32 cellular contexts compared by ENCODE assay signal in the genomic region with DNA sequence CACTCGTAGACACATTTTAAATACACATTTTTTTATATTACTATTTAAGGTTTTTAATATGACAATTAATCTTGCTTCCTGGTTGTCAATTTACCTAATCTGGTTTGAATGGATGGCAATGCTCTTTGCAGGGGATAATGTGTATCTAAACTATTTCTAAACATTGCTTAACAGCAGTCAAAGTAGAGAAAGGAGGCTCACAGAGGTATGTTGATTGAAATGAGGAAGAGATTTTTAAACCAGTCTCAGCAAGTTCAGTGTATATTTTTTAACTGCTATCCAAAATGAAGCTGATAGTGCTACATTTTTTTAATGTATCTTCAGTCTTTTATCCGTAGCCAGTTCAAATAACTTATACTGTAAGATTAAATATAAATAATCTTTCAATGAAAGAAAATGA. TPM values are rescaled to one million over a fixed set of nuclear protein-coding genes. Genes with fewer than 3 reads are reported as not detected.
"Had no signal": no experiment of that assay in that cellular context is flagged by ENCODE, and none has a peak within 500 bp of the region (broad histone marks: within the 10 kb centered on the region; RNA-seq: fewer than 3 reads in every experiment).

No MANE protein-coding gene starts in this region.

- H3K27ac Mint-ChIP-seq: activated CD4-positive, alpha-beta memory T cell treated with anti-CD3 and anti-CD28 coated beads for 36 hours; activated CD4-positive, alpha-beta T cell treated with anti-CD3 and anti-CD28 coated beads for 36 hours; activated CD4-positive, alpha-beta T cell treated with anti-CD3 and anti-CD28 coated beads, Interleukin-2, amount 10 ng/mL, durations not matched to agents 24 days and 14 days; activated CD8-positive, alpha-beta memory T cell treated with anti-CD3 and anti-CD28 coated beads, Interleukin-2, amount 10 ng/mL, durations not matched to agents 7 days and 5 days; activated CD8-positive, alpha-beta T cell treated with anti-CD3 and anti-CD28 coated beads, Interleukin-2, amount 10 ng/mL, durations not matched to agents 7 days and 5 days; activated naive CD4-positive, alpha-beta T cell treated with anti-CD3 and anti-CD28 coated beads, Interleukin-2, amount 10 ng/mL, durations not matched to agents 7 days and 5 days; activated naive CD4-positive, alpha-beta T cell treated with anti-CD3 and anti-CD28 coated beads, Interleukin-2, amount 50 U/mL, for 72 hours; activated naive CD8-positive, alpha-beta T cell treated with anti-CD3 and anti-CD28 coated beads, Interleukin-2, amount 10 ng/mL, durations not matched to agents 7 days and 5 days; dendritic cell treated with granulocyte-macrophage colony-stimulating factor and Interleukin-4, amounts not matched to agents 40 ng/mL and 50 ng/mL, for 4 days; effector memory CD8-positive, alpha-beta T cell had no signal

- H3K27ac ChIP-seq: ascending aorta, breast epithelium, coronary artery, dorsolateral prefrontal cortex, epithelial cell of prostate, gastrocnemius medialis, heart left ventricle, WERI-Rb-1 had no signal

- H3K4me1 ChIP-seq: ascending aorta, gastrocnemius medialis had no signal

- ATAC-seq: activated CD4-positive, alpha-beta T cell treated with anti-CD3 and anti-CD28 coated beads for 36 hours; activated CD8-positive, alpha-beta memory T cell treated with anti-CD3 and anti-CD28 coated beads, Interleukin-2, amount 10 ng/mL, durations not matched to agents 7 days and 5 days; activated CD8-positive, alpha-beta T cell treated with anti-CD3 and anti-CD28 coated beads, Interleukin-2, amount 10 ng/mL, durations not matched to agents 7 days and 5 days; activated naive CD4-positive, alpha-beta T cell treated with anti-CD3 and anti-CD28 coated beads, Interleukin-2, amount 50 U/mL, for 72 hours; effector memory CD8-positive, alpha-beta T cell; gastrocnemius medialis; heart left ventricle had no signal

- DNase-seq: activated CD4-positive, alpha-beta memory T cell treated with anti-CD3 and anti-CD28 coated beads for 36 hours; activated CD4-positive, alpha-beta T cell treated with anti-CD3 and anti-CD28 coated beads for 36 hours; activated CD4-positive, alpha-beta T cell treated with anti-CD3 and anti-CD28 coated beads, Interleukin-2, amount 10 ng/mL, durations not matched to agents 24 days and 14 days; activated CD4-positive, CD25-positive, alpha-beta regulatory T cell; activated CD4-positive, CD25-positive, alpha-beta regulatory T cell treated with anti-CD3 and anti-CD28 coated beads, Interleukin-2, amount 50 U/mL, for 72 hours; activated CD8-positive, alpha-beta memory T cell treated with anti-CD3 and anti-CD28 coated beads, Interleukin-2, amount 10 ng/mL, durations not matched to agents 7 days and 5 days; activated CD8-positive, alpha-beta memory T cell treated with anti-CD3 and anti-CD28 coated beads, Interleukin-2, amount 50 U/mL, for 4 hours; activated CD8-positive, alpha-beta T cell treated with anti-CD3 and anti-CD28 coated beads, Interleukin-2, amount 10 ng/mL, durations not matched to agents 7 days and 5 days; activated gamma-delta T cell; activated naive CD4-positive, alpha-beta T cell; activated naive CD4-positive, alpha-beta T cell treated with anti-CD3 and anti-CD28 coated beads, Interleukin-2, amount 10 ng/mL, durations not matched to agents 7 days and 5 days; activated naive CD8-positive, alpha-beta T cell treated with anti-CD3 and anti-CD28 coated beads, Interleukin-2, amount 10 ng/mL, durations not matched to agents 7 days and 5 days; activated T-cell treated with anti-CD3 and anti-CD28 coated beads, Interleukin-2, amount 50 U/mL, for 1 hour; activated T-cell treated with anti-CD3 and anti-CD28 coated beads, Interleukin-2, amount 50 U/mL, for 48 hours; dorsolateral prefrontal cortex; effector memory CD8-positive, alpha-beta T cell; foreskin fibroblast; gastrocnemius medialis; glutamatergic neuron; heart left ventricle; T-helper 2 cell; WERI-Rb-1 had no signal

- H3K4me3 Mint-ChIP-seq: activated CD4-positive, alpha-beta memory T cell treated with anti-CD3 and anti-CD28 coated beads for 36 hours; activated CD4-positive, alpha-beta T cell treated with anti-CD3 and anti-CD28 coated beads for 36 hours; activated CD4-positive, alpha-beta T cell treated with anti-CD3 and anti-CD28 coated beads, Interleukin-2, amount 10 ng/mL, durations not matched to agents 24 days and 14 days; activated CD8-positive, alpha-beta memory T cell treated with anti-CD3 and anti-CD28 coated beads, Interleukin-2, amount 10 ng/mL, durations not matched to agents 7 days and 5 days; activated CD8-positive, alpha-beta T cell treated with anti-CD3 and anti-CD28 coated beads, Interleukin-2, amount 10 ng/mL, durations not matched to agents 7 days and 5 days; activated naive CD4-positive, alpha-beta T cell treated with anti-CD3 and anti-CD28 coated beads, Interleukin-2, amount 10 ng/mL, durations not matched to agents 7 days and 5 days; activated naive CD8-positive, alpha-beta T cell treated with anti-CD3 and anti-CD28 coated beads, Interleukin-2, amount 10 ng/mL, durations not matched to agents 7 days and 5 days; brain; central memory CD8-positive, alpha-beta T cell; dendritic cell treated with granulocyte-macrophage colony-stimulating factor and Interleukin-4, amounts not matched to agents 40 ng/mL and 50 ng/mL, for 4 days; effector memory CD8-positive, alpha-beta T cell had no signal

- H3K36me3 ChIP-seq: ascending aorta, breast epithelium, gastrocnemius medialis, heart left ventricle, WERI-Rb-1 had no signal

- H3K27me3 Mint-ChIP-seq: brain had no signal

- H3K27me3 ChIP-seq: ascending aorta, breast epithelium, dorsolateral prefrontal cortex, gastrocnemius medialis had no signal

- H3K9me3 ChIP-seq: ascending aorta, breast epithelium, gastrocnemius medialis, heart left ventricle had no signal

- H3K4me1 Mint-ChIP-seq: activated CD4-positive, alpha-beta T cell treated with anti-CD3 and anti-CD28 coated beads for 36 hours; activated CD4-positive, alpha-beta T cell treated with anti-CD3 and anti-CD28 coated beads, Interleukin-2, amount 10 ng/mL, durations not matched to agents 24 days and 14 days; activated CD8-positive, alpha-beta memory T cell treated with anti-CD3 and anti-CD28 coated beads, Interleukin-2, amount 10 ng/mL, durations not matched to agents 7 days and 5 days; activated naive CD4-positive, alpha-beta T cell treated with anti-CD3 and anti-CD28 coated beads, Interleukin-2, amount 10 ng/mL, durations not matched to agents 7 days and 5 days; activated naive CD8-positive, alpha-beta T cell treated with anti-CD3 and anti-CD28 coated beads, Interleukin-2, amount 10 ng/mL, durations not matched to agents 7 days and 5 days; central memory CD8-positive, alpha-beta T cell had no signal

- H3K9me3 Mint-ChIP-seq: activated CD4-positive, alpha-beta memory T cell treated with anti-CD3 and anti-CD28 coated beads for 36 hours; activated CD4-positive, alpha-beta T cell treated with anti-CD3 and anti-CD28 coated beads, Interleukin-2, amount 10 ng/mL, durations not matched to agents 24 days and 14 days; activated naive CD4-positive, alpha-beta T cell treated with anti-CD3 and anti-CD28 coated beads, Interleukin-2, amount 10 ng/mL, durations not matched to agents 7 days and 5 days; activated naive CD4-positive, alpha-beta T cell treated with anti-CD3 and anti-CD28 coated beads, Interleukin-2, amount 50 U/mL, for 72 hours; activated naive CD8-positive, alpha-beta T cell treated with anti-CD3 and anti-CD28 coated beads, Interleukin-2, amount 10 ng/mL, durations not matched to agents 7 days and 5 days; central memory CD8-positive, alpha-beta T cell; dendritic cell treated with granulocyte-macrophage colony-stimulating factor and Interleukin-4, amounts not matched to agents 40 ng/mL and 50 ng/mL, for 4 days; effector memory CD8-positive, alpha-beta T cell had no signal

- H3K4me3 ChIP-seq: ascending aorta, breast epithelium, coronary artery, dorsolateral prefrontal cortex, gastrocnemius medialis, heart left ventricle had no signal

- H3K36me3 Mint-ChIP-seq: activated CD4-positive, alpha-beta memory T cell treated with anti-CD3 and anti-CD28 coated beads for 36 hours; activated CD8-positive, alpha-beta memory T cell treated with anti-CD3 and anti-CD28 coated beads, Interleukin-2, amount 10 ng/mL, durations not matched to agents 7 days and 5 days; activated naive CD4-positive, alpha-beta T cell treated with anti-CD3 and anti-CD28 coated beads, Interleukin-2, amount 10 ng/mL, durations not matched to agents 7 days and 5 days; activated naive CD4-positive, alpha-beta T cell treated with anti-CD3 and anti-CD28 coated beads, Interleukin-2, amount 50 U/mL, for 72 hours; activated naive CD8-positive, alpha-beta T cell treated with anti-CD3 and anti-CD28 coated beads, Interleukin-2, amount 10 ng/mL, durations not matched to agents 7 days and 5 days; brain had no signal

RNA-seq across cellular contexts. Expression of a gene that starts 17.4 kb away (rescaled TPM):
- total RNA-seq: activated CD4-positive, alpha-beta memory T cell treated with anti-CD3 and anti-CD28 coated beads for 36 hours; activated CD4-positive, alpha-beta T cell treated with anti-CD3 and anti-CD28 coated beads for 36 hours; activated CD4-positive, alpha-beta T cell treated with anti-CD3 and anti-CD28 coated beads, Interleukin-2, amount 10 ng/mL, durations not matched to agents 24 days and 14 days; activated CD8-positive, alpha-beta memory T cell treated with anti-CD3 and anti-CD28 coated beads for 36 hours; activated CD8-positive, alpha-beta memory T cell treated with anti-CD3 and anti-CD28 coated beads, Interleukin-2, amount 10 ng/mL, durations not matched to agents 7 days and 5 days; activated CD8-positive, alpha-beta T cell treated with anti-CD3 and anti-CD28 coated beads, Interleukin-2, amount 10 ng/mL, durations not matched to agents 7 days and 5 days; activated naive CD4-positive, alpha-beta T cell treated with anti-CD3 and anti-CD28 coated beads, Interleukin-2, amount 50 U/mL, for 72 hours; activated naive CD8-positive, alpha-beta T cell treated with anti-CD3 and anti-CD28 coated beads, Interleukin-2, amount 10 ng/mL, durations not matched to agents 7 days and 5 days; ascending aorta; T-helper 1 cell treated with Interleukin-12 subunit alpha and Interleukin-12 subunit beta and Interleukin-4 antibody, amounts not matched to agents 30 ng/mL and 1 ng/mL, for 36 hours had no signal
